In genomic region chr17:77211681-77212080, GRCh38 we compare ENCODE assay signal across 23 cellular contexts.
A peak's percentile ranks its signal among the peaks of the same experiment; 100 is the strongest.
DNase-seq lines count a peak whose midpoint lies in the region; ATAC-seq, FAIRE-seq and TF ChIP-seq lines count a peak whose summit lies in the region.
"Had no signal": no experiment of that assay in that cellular context is flagged by ENCODE, and none has a peak within 500 bp of the region (broad histone marks: within the 10 kb centered on the region; RNA-seq: fewer than 3 reads in every experiment).

No MANE protein-coding gene starts in this region.

- H3K36me3 ChIP-seq in left ventricle myocardium inferior (peaks cover 90% of the 10 kb centered on the region), tibial nerve (peaks cover 0 to 93% (median 26%) of the 10 kb centered on the region in 3 donors), esophagus squamous epithelium (peaks cover 28 to 98% (median 59%) of the 10 kb centered on the region in 3 donors)

- H3K4me3 ChIP-seq in left ventricle myocardium inferior (no peak overlapping the region), right cardiac atrium (ENCODE audit: low read length) (no peak overlapping the region), tibial nerve (no peak overlapping the region), esophagus squamous epithelium (no peak overlapping the region)
- H3K4me3 ChIP-seq: K562, psoas muscle had no signal

- peaks cover 90% of the 10 kb centered on the region for H3K36me3 Mint-ChIP-seq in activated B cell treated with CpG ODN at 0.5 μM for 24 hours (ENCODE audit: low read depth)
- H3K36me3 Mint-ChIP-seq in nephron progenitor cell (ENCODE audit: low read depth) = peaks cover 71% of the 10 kb centered on the region

- POLR2A ChIA-PET in activated B cell treated with CpG ODN at 0.5 μM for 24 hours (lab: Charles Lee) = interaction anchor here (0.8 to 3.3 kb wide), 4 partner anchors 23 to 71 kb away, joined by 3 to 35 read pairs (median 5); partner anchors contain the start of gene SEC14L1

- H3K27me3 ChIP-seq in left ventricle myocardium inferior (ENCODE audit: low read depth) (no peaks in the 10 kb centered on the region), right cardiac atrium (ENCODE audit: control insufficient read depth, insufficient read depth) (no peaks in the 10 kb centered on the region), tibial nerve (no peaks in the 10 kb centered on the region), esophagus squamous epithelium (no peaks in the 10 kb centered on the region)

- TF ChIP-seq CTCF in left ventricle myocardium inferior (IDR thresholded peaks at IDR 0.05; ENCODE audit: borderline replicate concordance) (no peak), activated B cell treated with CpG ODN at 0.5 μM for 24 hours (IDR thresholded peaks at IDR 0.05) (no peak), nephron progenitor cell (IDR thresholded peaks at IDR 0.05) (no peak), tibial nerve (IDR thresholded peaks at IDR 0.05) (no peak), esophagus squamous epithelium (IDR thresholded peaks at IDR 0.05) (no peak), D721Med (IDR thresholded peaks at IDR 0.05; ENCODE audit: insufficient read depth, missing control alignments) (no peak)

- peaks cover 91% of the 10 kb centered on the region for H3K4me1 ChIP-seq in left ventricle myocardium inferior
- H3K4me1 ChIP-seq in right cardiac atrium (ENCODE audit: control insufficient read depth, insufficient read depth, low read length) = no peaks in the 10 kb centered on the region
- peaks cover 0 to 85% (median 39%) of the 10 kb centered on the region in 4 donors for H3K4me1 ChIP-seq in tibial nerve
- H3K4me1 ChIP-seq in esophagus squamous epithelium = peaks cover 0 to 36% (median 0%) of the 10 kb centered on the region in 3 donors

- no peak for ATAC-seq in right cardiac atrium
- no peak for ATAC-seq in activated B cell treated with CpG ODN at 0.5 μM for 24 hours (ENCODE audit: low read depth)
- no peak for ATAC-seq in HG03159 (IDR thresholded peaks at IDR 0.05; ENCODE audit: unreplicated experiment)
- ATAC-seq: K562, psoas muscle had no signal

- intact Hi-C loops in left ventricle myocardium inferior (cut with micrococcal nuclease) = no loop called here
- intact Hi-C loops in right cardiac atrium (cut with DNase I) = loop anchor here in 3 of 4 donors (5.0 to 10.0 kb wide), 4 partner anchors 64 to 117 kb away; partner anchors contain the start of gene SEC14L1 (in 1 of the 3)
- intact Hi-C loops in activated B cell treated with CpG ODN at 0.5 μM for 24 hours (cut with micrococcal nuclease) = loop anchor here (1.0 kb wide), 2 partner anchors 36 to 71 kb away; partner anchors contain the start of gene SEC14L1
- intact Hi-C loops in esophagus squamous epithelium (cut with DNase I) = no loop called here

- no peak for TF ChIP-seq POLR2A in tibial nerve (IDR thresholded peaks at IDR 0.05)
- no peak for TF ChIP-seq POLR2A in esophagus squamous epithelium (IDR thresholded peaks at IDR 0.05)

- no peak for FAIRE-seq in D721Med (lab: Jason Lieb, UNC)
- FAIRE-seq: A204.1, astrocyte, K562, small intestine had no signal

- no peak for TF ChIP-seq EP300 in tibial nerve (IDR thresholded peaks at IDR 0.05)

- DNase-seq in left ventricle myocardium inferior (no peak), right cardiac atrium (no peak), activated B cell treated with CpG ODN at 0.5 μM for 24 hours (no peak), nephron progenitor cell (no peak), tibial nerve (ENCODE audit: low spot score in 2 of 2) (no peak), esophagus squamous epithelium (lab: John Stamatoyannopoulos, UW) (no peak), D721Med (ENCODE audit: insufficient read length, low spot score) (no peak)
- DNase-seq: activated CD4-positive, alpha-beta memory T cell treated with anti-CD3 and anti-CD28 coated beads for 36 hours; activated naive CD4-positive, alpha-beta T cell; activated T-cell treated with anti-CD3 and anti-CD28 coated beads for 4 hours; GDM1; NCI-H2081; NCI-H446 treated with DMSO at 0.1 percent for 48 hours; NK-92 treated with Interleukin-12 subunit alpha and Interleukin-12 subunit beta, amount 100 ng/mL, for 24 hours; small intestine; stimulated activated CD4-positive, alpha-beta T cell treated with anti-CD3 and anti-CD28 coated beads, Interleukin-4, amount 100 ng/mL, for 24 hours had no signal

- peaks cover 48% of the 10 kb centered on the region for H3K4me1 Mint-ChIP-seq in activated B cell treated with CpG ODN at 0.5 μM for 24 hours
- peaks cover 55% of the 10 kb centered on the region for H3K4me1 Mint-ChIP-seq in nephron progenitor cell
- H3K4me1 Mint-ChIP-seq: mesothelial cell of epicardium had no signal

- H3K27ac Mint-ChIP-seq in activated B cell treated with CpG ODN at 0.5 μM for 24 hours (peak overlapping the region; percentile 80), nephron progenitor cell (peak overlapping the region; percentile 64)
- H3K27ac Mint-ChIP-seq: activated CD4-positive, alpha-beta memory T cell treated with anti-CD3 and anti-CD28 coated beads for 36 hours; mesothelial cell of epicardium; T-helper 2 cell treated with Interferon-gamma antibody and Interleukin-4, amounts not matched to agents 5 μg/mL and 100 μg/mL, for 36 hours had no signal

- 86% methylated on average over 15 of the region's 15 CpGs for WGBS in right cardiac atrium
- 73 to 82% methylated on average over 15 of the region's 15 CpGs for WGBS in tibial nerve, 2 donors
- WGBS in esophagus squamous epithelium, 2 donors = 95 to 100% methylated on average over 3 to 13 of the region's 15 CpGs

- H3K4me3 Mint-ChIP-seq in activated B cell treated with CpG ODN at 0.5 μM for 24 hours = peak overlapping the region; percentile 70
- H3K4me3 Mint-ChIP-seq in nephron progenitor cell = no peak overlapping the region
- H3K4me3 Mint-ChIP-seq: activated CD4-positive, alpha-beta memory T cell treated with anti-CD3 and anti-CD28 coated beads for 36 hours; mesothelial cell of epicardium; T-helper 2 cell treated with Interferon-gamma antibody and Interleukin-4, amounts not matched to agents 5 μg/mL and 100 μg/mL, for 36 hours had no signal

- no peaks in the 10 kb centered on the region for H3K9me3 Mint-ChIP-seq in activated B cell treated with CpG ODN at 0.5 μM for 24 hours
- no peaks in the 10 kb centered on the region for H3K9me3 Mint-ChIP-seq in nephron progenitor cell
- H3K9me3 Mint-ChIP-seq: activated CD4-positive, alpha-beta memory T cell treated with anti-CD3 and anti-CD28 coated beads for 36 hours; mesothelial cell of epicardium; T-helper 2 cell treated with Interferon-gamma antibody and Interleukin-4, amounts not matched to agents 5 μg/mL and 100 μg/mL, for 36 hours had no signal

- H3K9me3 ChIP-seq in left ventricle myocardium inferior (replicated peaks) = no peaks in the 10 kb centered on the region
- H3K9me3 ChIP-seq in right cardiac atrium (ENCODE audit: control insufficient read depth, low read length) = no peaks in the 10 kb centered on the region
- H3K9me3 ChIP-seq in tibial nerve = no peaks in the 10 kb centered on the region
- no peaks in the 10 kb centered on the region for H3K9me3 ChIP-seq in esophagus squamous epithelium
- H3K9me3 ChIP-seq: psoas muscle had no signal

- H3K27me3 Mint-ChIP-seq in activated B cell treated with CpG ODN at 0.5 μM for 24 hours = no peaks in the 10 kb centered on the region
- no peaks in the 10 kb centered on the region for H3K27me3 Mint-ChIP-seq in nephron progenitor cell (ENCODE audit: low read depth, poor library complexity)
- H3K27me3 Mint-ChIP-seq: activated CD4-positive, alpha-beta memory T cell treated with anti-CD3 and anti-CD28 coated beads for 36 hours had no signal

- peak overlapping the region; percentile 64 for H3K27ac ChIP-seq in left ventricle myocardium inferior (replicated peaks)
- no peak overlapping the region for H3K27ac ChIP-seq in right cardiac atrium (ENCODE audit: low read length)
- H3K27ac ChIP-seq in tibial nerve = peak overlapping the region; percentile 22 to 84 (median 60)
- H3K27ac ChIP-seq in esophagus squamous epithelium = peak overlapping the region in 1 of 4 donors; percentile 46

- CTCF ChIA-PET in activated B cell treated with CpG ODN at 0.5 μM for 24 hours (lab: Charles Lee) = interaction anchor here (1.6 to 1.8 kb wide), 2 partner anchors 123 to 132 kb away, joined by 3 to 6 read pairs; no protein-coding TSS in a partner anchor

Comparison
In these comparisons a context has a peak if more than half of its experiments do, and no peak if none do; other contexts are left out.
1. intact Hi-C loops: an anchor here in right cardiac atrium (5.0 to 10.0 kb wide) and activated B cell treated with CpG ODN at 0.5 μM for 24 hours (1.0 kb wide); none called in left ventricle myocardium inferior and esophagus squamous epithelium.